8 cellular contexts compared by ENCODE assay signal in genomic region chr1:156592158-156592909, GRCh38. TPM values are rescaled to one million over a fixed set of nuclear protein-coding genes. Genes with fewer than 3 reads are reported as not detected.
DNase-seq lines count a peak whose midpoint lies in the region; ATAC-seq and TF ChIP-seq lines count a peak whose summit lies in the region.

No MANE protein-coding gene starts in this region.

- peak overlapping the region; percentile 79 for H3K27ac Mint-ChIP-seq in activated CD4-positive, alpha-beta memory T cell treated with anti-CD3 and anti-CD28 coated beads for 36 hours
- peak overlapping the region; percentile 92 for H3K27ac Mint-ChIP-seq in stimulated activated naive B cell treated with anti-CD40 and anti-IgM and Interleukin-4, amounts not matched to agents 10 μg/mL and 1 μg/mL and 100 μg/mL, for 72 hours

- TF ChIP-seq CTCF in hepatocyte (IDR thresholded peaks at IDR 0.05; ENCODE audit: poor library complexity), result no peak

- H3K4me1 ChIP-seq in hepatocyte (ENCODE audit: insufficient read depth), result peaks cover 3% of the 10 kb centered on the region

- POLR2A ChIA-PET in activated CD4-positive, alpha-beta memory T cell treated with anti-CD3 and anti-CD28 coated beads for 36 hours (lab: Charles Lee), result interaction anchor here (1.0 to 3.0 kb wide), 7 partner anchors 9 to 136 kb away, joined by 4 to 19 read pairs (median 7); partner anchors contain the start of genes GPATCH4, ISG20L2, MEF2D and METTL25B

- intact Hi-C loops in activated CD4-positive, alpha-beta memory T cell treated with anti-CD3 and anti-CD28 coated beads for 36 hours (cut with micrococcal nuclease), result no loop called here

- H3K79me2 ChIP-seq in hepatocyte, result peaks cover 12% of the 10 kb centered on the region

- H3K36me3 Mint-ChIP-seq in activated CD4-positive, alpha-beta memory T cell treated with anti-CD3 and anti-CD28 coated beads for 36 hours, result peaks cover 7% of the 10 kb centered on the region
- H3K36me3 Mint-ChIP-seq in stimulated activated naive B cell treated with anti-CD40 and anti-IgM and Interleukin-4, amounts not matched to agents 10 μg/mL and 1 μg/mL and 100 μg/mL, for 72 hours, result peaks cover 12 to 30% of the 10 kb centered on the region in 2 donors

- peak overlapping the region; percentile 79 for H3K4me3 Mint-ChIP-seq in activated CD4-positive, alpha-beta memory T cell treated with anti-CD3 and anti-CD28 coated beads for 36 hours
- H3K4me3 Mint-ChIP-seq in stimulated activated naive B cell treated with anti-CD40 and anti-IgM and Interleukin-4, amounts not matched to agents 10 μg/mL and 1 μg/mL and 100 μg/mL, for 72 hours, result peak overlapping the region; percentile 84 to 91

- H4K20me1 ChIP-seq in hepatocyte (ENCODE audit: insufficient read depth, poor library complexity, severe bottlenecking), result no peaks in the 10 kb centered on the region

- 55% methylated on average over 16 of the region's 16 CpGs for WGBS in hepatocyte (ENCODE audit: low lambda C conversion rate, missing lambda C conversion rate)

- in situ Hi-C loops in KBM-7 (cut with MboI; ENCODE audit: low pct_unique_long_range_greater_than_20kb, low sequenced_read_pairs), result loop anchor here (10.0 kb wide), 1 partner anchor 128 kb away; no protein-coding TSS in a partner anchor

- H3K27me3 Mint-ChIP-seq in activated CD4-positive, alpha-beta memory T cell treated with anti-CD3 and anti-CD28 coated beads for 36 hours, result no peaks in the 10 kb centered on the region
- H3K27me3 Mint-ChIP-seq in stimulated activated naive B cell treated with anti-CD40 and anti-IgM and Interleukin-4, amounts not matched to agents 10 μg/mL and 1 μg/mL and 100 μg/mL, for 72 hours, result no peaks in the 10 kb centered on the region

- peak overlapping the region; percentile 89 for H2AFZ ChIP-seq in hepatocyte

- CTCF ChIA-PET in activated CD4-positive, alpha-beta memory T cell treated with anti-CD3 and anti-CD28 coated beads for 36 hours (lab: Charles Lee), result interaction anchor here (1.1 to 6.4 kb wide), 9 partner anchors 8 to 207 kb away, joined by 3 to 39 read pairs (median 6); partner anchors contain the start of gene MEF2D

- no peak for DNase-seq in activated CD4-positive, alpha-beta memory T cell treated with anti-CD3 and anti-CD28 coated beads for 36 hours
- no peak for DNase-seq in hepatocyte (ENCODE audit: low spot score)
- no peak for DNase-seq in stimulated activated naive B cell treated with anti-CD40 and anti-IgM and Interleukin-4, amounts not matched to agents 10 μg/mL and 1 μg/mL and 100 μg/mL, for 72 hours
- no peak for DNase-seq in KBM-7

- H3K27me3 ChIP-seq in hepatocyte, result no peaks in the 10 kb centered on the region

- H3K36me3 ChIP-seq in hepatocyte (replicated peaks; ENCODE audit: insufficient read depth, low read depth), result no peaks in the 10 kb centered on the region

- peak overlapping the region; percentile 91 for H3K4me2 ChIP-seq in hepatocyte

- H3K9me3 ChIP-seq in hepatocyte (ENCODE audit: low read depth), result no peaks in the 10 kb centered on the region

- H3K27ac ChIP-seq in hepatocyte, result peak overlapping the region; percentile 92

- H3K4me1 Mint-ChIP-seq in activated CD4-positive, alpha-beta memory T cell treated with anti-CD3 and anti-CD28 coated beads for 36 hours (ENCODE audit: low read depth), result peaks cover 19% of the 10 kb centered on the region
- H3K4me1 Mint-ChIP-seq in stimulated activated naive B cell treated with anti-CD40 and anti-IgM and Interleukin-4, amounts not matched to agents 10 μg/mL and 1 μg/mL and 100 μg/mL, for 72 hours, result peaks cover 23 to 43% of the 10 kb centered on the region in 2 donors

- no peaks in the 10 kb centered on the region for H3K9me2 ChIP-seq in hepatocyte (replicated peaks; ENCODE audit: insufficient read depth)

- ATAC-seq in HG02885 (IDR thresholded peaks at IDR 0.05; ENCODE audit: poor library complexity, unreplicated experiment) (peak; percentile 17), HG03108 (IDR thresholded peaks at IDR 0.05; ENCODE audit: unreplicated experiment) (no peak), HG03280 (IDR thresholded peaks at IDR 0.05; ENCODE audit: unreplicated experiment) (no peak), HG03342 (IDR thresholded peaks at IDR 0.05; ENCODE audit: unreplicated experiment) (no peak)
- ATAC-seq in stimulated activated naive B cell treated with anti-CD40 and anti-IgM and Interleukin-4, amounts not matched to agents 10 μg/mL and 1 μg/mL and 100 μg/mL, for 72 hours (replicated peaks), result no peak

- peak overlapping the region; percentile 98 for H3K4me3 ChIP-seq in hepatocyte

- no peaks in the 10 kb centered on the region for H3K9me3 Mint-ChIP-seq in activated CD4-positive, alpha-beta memory T cell treated with anti-CD3 and anti-CD28 coated beads for 36 hours
- no peaks in the 10 kb centered on the region for H3K9me3 Mint-ChIP-seq in stimulated activated naive B cell treated with anti-CD40 and anti-IgM and Interleukin-4, amounts not matched to agents 10 μg/mL and 1 μg/mL and 100 μg/mL, for 72 hours

RNA-seq across cellular contexts. Expression of gene NAXE, which starts 0.8 kb away (rescaled TPM):
- 10 to 100 TPM; 73.6 to 76.7 TPM for total RNA-seq in activated CD4-positive, alpha-beta memory T cell treated with anti-CD3 and anti-CD28 coated beads for 36 hours
- total RNA-seq in hepatocyte, result 94.2 and 117 TPM in 2 replicates
- polyA plus RNA-seq in hepatocyte, result 198 and 218 TPM in 2 replicates

RNA-seq across cellular contexts. Expression of gene GPATCH4, which starts 8.9 kb away (rescaled TPM):
- total RNA-seq in activated CD4-positive, alpha-beta memory T cell treated with anti-CD3 and anti-CD28 coated beads for 36 hours, result 10 to 100 TPM; 40.2 to 43.2 TPM
- total RNA-seq in hepatocyte, result 5.6 and 17.4 TPM in 2 replicates
- 28.3 and 28.6 TPM in 2 replicates for polyA plus RNA-seq in hepatocyte

RNA-seq across cellular contexts. Expression of gene TTC24, which starts 12.8 kb away (rescaled TPM):
- under 1 TPM; 0.51 to 0.90 TPM for total RNA-seq in activated CD4-positive, alpha-beta memory T cell treated with anti-CD3 and anti-CD28 coated beads for 36 hours
- not detected in 2 replicates for total RNA-seq in hepatocyte
- polyA plus RNA-seq in hepatocyte, result not detected in 2 replicates

RNA-seq across cellular contexts. Expression of gene IQGAP3, which starts 20.0 kb away (rescaled TPM):
- total RNA-seq in activated CD4-positive, alpha-beta memory T cell treated with anti-CD3 and anti-CD28 coated beads for 36 hours, result 10 to 100 TPM; 16.9 to 19.3 TPM
- total RNA-seq in hepatocyte, result 4.2 and 5.2 TPM in 2 replicates
- polyA plus RNA-seq in hepatocyte, result 3.1 and 5.7 TPM in 2 replicates

RNA-seq across cellular contexts. Expression of gene HAPLN2, which starts 26.9 kb away (rescaled TPM):
- under 1 TPM; 0.21 to 0.34 TPM for total RNA-seq in activated CD4-positive, alpha-beta memory T cell treated with anti-CD3 and anti-CD28 coated beads for 36 hours
- total RNA-seq in hepatocyte, result not detected in 2 replicates
- polyA plus RNA-seq in hepatocyte, result not detected in 2 replicates
